In the genomic region with DNA sequence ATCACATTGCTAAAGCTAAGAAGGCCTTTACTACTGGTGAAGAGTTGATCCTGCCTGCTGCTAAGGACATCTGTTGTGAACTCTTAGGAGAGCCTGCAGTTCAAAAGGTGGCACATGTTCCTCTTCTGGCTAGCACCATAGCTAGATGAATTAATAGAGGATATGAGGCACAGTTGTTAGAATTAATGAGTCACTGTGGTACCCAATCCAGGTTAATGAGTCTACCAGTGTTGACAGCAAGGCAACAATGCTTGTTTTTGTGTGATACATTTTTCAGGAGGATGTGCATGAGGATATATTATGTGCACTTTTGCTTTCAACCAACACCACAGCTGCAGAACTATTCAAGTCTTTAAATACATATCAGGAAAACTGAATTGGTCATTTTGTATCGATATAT, we compare ENCODE assay signal across 22 cellular contexts. TPM values are rescaled to one million over a fixed set of nuclear protein-coding genes. Genes with fewer than 3 reads are reported as not detected.
A peak's percentile ranks its signal among the peaks of the same experiment; 100 is the strongest.
DNase-seq lines count a peak whose midpoint lies in the region; ATAC-seq, FAIRE-seq and TF ChIP-seq lines count a peak whose summit lies in the region.
"Had no signal": no experiment of that assay in that cellular context is flagged by ENCODE, and none has a peak within 500 bp of the region (broad histone marks: within the 10 kb centered on the region; RNA-seq: fewer than 3 reads in every experiment).

No MANE protein-coding gene starts in this region.

- no peak for DNase-seq in activated CD4-positive, alpha-beta memory T cell treated with anti-CD3 and anti-CD28 coated beads for 36 hours
- no peak for DNase-seq in activated CD4-positive, alpha-beta memory T cell treated with anti-CD3 and anti-CD28 coated beads, Interleukin-2, amount 10 ng/mL, durations not matched to agents 7 days and 5 days
- DNase-seq in bronchial epithelial cell (ENCODE audit: low read depth) (peak; percentile 21), upper lobe of right lung (no peak), testis (no peak)
- DNase-seq: activated CD4-positive, alpha-beta T cell treated with anti-CD3 and anti-CD28 coated beads, Interleukin-2, amount 10 ng/mL, durations not matched to agents 7 days and 5 days; amygdala; caudate nucleus; KG1; left cardiac atrium; natural killer cell; NCI-H2029; pancreas; stimulated activated naive B cell treated with anti-CD40 and anti-IgM and Interleukin-4, amounts not matched to agents 10 μg/mL and 1 μg/mL and 100 μg/mL, for 72 hours; transverse colon had no signal

- no peak overlapping the region for H3K4me3 Mint-ChIP-seq in activated CD4-positive, alpha-beta memory T cell treated with anti-CD3 and anti-CD28 coated beads for 36 hours
- H3K4me3 Mint-ChIP-seq in activated CD4-positive, alpha-beta memory T cell treated with anti-CD3 and anti-CD28 coated beads, Interleukin-2, amount 10 ng/mL, durations not matched to agents 7 days and 5 days = no peak overlapping the region
- H3K4me3 Mint-ChIP-seq: activated CD4-positive, alpha-beta T cell treated with anti-CD3 and anti-CD28 coated beads, Interleukin-2, amount 10 ng/mL, durations not matched to agents 7 days and 5 days; B cell; natural killer cell; stimulated activated naive B cell treated with anti-CD40 and anti-IgM and Interleukin-4, amounts not matched to agents 10 μg/mL and 1 μg/mL and 100 μg/mL, for 72 hours had no signal

- H3K27ac ChIP-seq in upper lobe of right lung (no peak overlapping the region), testis (no peak overlapping the region)
- H3K27ac ChIP-seq: gastroesophageal sphincter, pancreas, transverse colon had no signal

- no peak for TF ChIP-seq POLR2A in testis (IDR thresholded peaks at IDR 0.05)

- H3K27me3 Mint-ChIP-seq in activated CD4-positive, alpha-beta memory T cell treated with anti-CD3 and anti-CD28 coated beads for 36 hours = no peaks in the 10 kb centered on the region
- H3K27me3 Mint-ChIP-seq in activated CD4-positive, alpha-beta memory T cell treated with anti-CD3 and anti-CD28 coated beads, Interleukin-2, amount 10 ng/mL, durations not matched to agents 7 days and 5 days = no peaks in the 10 kb centered on the region
- H3K27me3 Mint-ChIP-seq: activated CD4-positive, alpha-beta T cell treated with anti-CD3 and anti-CD28 coated beads, Interleukin-2, amount 10 ng/mL, durations not matched to agents 7 days and 5 days; B cell; stimulated activated naive B cell treated with anti-CD40 and anti-IgM and Interleukin-4, amounts not matched to agents 10 μg/mL and 1 μg/mL and 100 μg/mL, for 72 hours had no signal

- no peak for FAIRE-seq in bronchial epithelial cell (lab: Jason Lieb, UNC)
- FAIRE-seq: pancreas had no signal

- no peak overlapping the region for H3K4me3 ChIP-seq in bronchial epithelial cell (ENCODE audit: low read depth, low read length)
- no peak overlapping the region for H3K4me3 ChIP-seq in upper lobe of right lung
- no peak overlapping the region for H3K4me3 ChIP-seq in testis
- H3K4me3 ChIP-seq: gastroesophageal sphincter, HAP-1, pancreas, transverse colon had no signal

- H3K36me3 Mint-ChIP-seq in activated CD4-positive, alpha-beta memory T cell treated with anti-CD3 and anti-CD28 coated beads for 36 hours = peaks cover 52% of the 10 kb centered on the region
- H3K36me3 Mint-ChIP-seq in activated CD4-positive, alpha-beta memory T cell treated with anti-CD3 and anti-CD28 coated beads, Interleukin-2, amount 10 ng/mL, durations not matched to agents 7 days and 5 days (ENCODE audit: low read depth) = peaks cover 83% of the 10 kb centered on the region

- CTCF ChIA-PET in activated CD4-positive, alpha-beta memory T cell treated with anti-CD3 and anti-CD28 coated beads for 36 hours (lab: Charles Lee) = interaction anchor here (1.4 to 1.5 kb wide), 2 partner anchors 11 to 37 kb away, joined by 3 to 4 read pairs; no protein-coding TSS in a partner anchor
- CTCF ChIA-PET in activated CD4-positive, alpha-beta memory T cell treated with anti-CD3 and anti-CD28 coated beads, Interleukin-2, amount 10 ng/mL, durations not matched to agents 7 days and 5 days (lab: Charles Lee) = interaction anchor here (2.4 kb wide), 1 partner anchor 12 kb away, joined by 6 read pairs; the partner anchor contains the start of gene C11orf58

- TF ChIP-seq CTCF in bronchial epithelial cell (IDR thresholded peaks at IDR 0.05; ENCODE audit: insufficient read depth, low read length, severe bottlenecking) (no peak), upper lobe of right lung (IDR thresholded peaks at IDR 0.05) (no peak), testis (IDR thresholded peaks at IDR 0.05) (no peak)

- peaks cover 34% of the 10 kb centered on the region for H3K4me1 Mint-ChIP-seq in activated CD4-positive, alpha-beta memory T cell treated with anti-CD3 and anti-CD28 coated beads for 36 hours (ENCODE audit: low read depth)
- peaks cover 27% of the 10 kb centered on the region for H3K4me1 Mint-ChIP-seq in activated CD4-positive, alpha-beta memory T cell treated with anti-CD3 and anti-CD28 coated beads, Interleukin-2, amount 10 ng/mL, durations not matched to agents 7 days and 5 days

- no peaks in the 10 kb centered on the region for H3K27me3 ChIP-seq in bronchial epithelial cell (ENCODE audit: control insufficient read depth, insufficient read depth, low read length)
- H3K27me3 ChIP-seq in upper lobe of right lung = no peaks in the 10 kb centered on the region
- H3K27me3 ChIP-seq in testis = no peaks in the 10 kb centered on the region
- H3K27me3 ChIP-seq: gastroesophageal sphincter, pancreas, transverse colon had no signal

- WGBS in testis, 2 donors = 90 to 93% methylated on average over 1 of the region's 1 CpG

- peaks cover 14% of the 10 kb centered on the region for H3K36me3 ChIP-seq in bronchial epithelial cell (ENCODE audit: control insufficient read depth, insufficient read depth, low read length)
- peaks cover 100% of the 10 kb centered on the region for H3K36me3 ChIP-seq in upper lobe of right lung
- no peaks in the 10 kb centered on the region for H3K36me3 ChIP-seq in testis (ENCODE audit: low read depth, missing control alignments)

- H3K9me3 ChIP-seq in upper lobe of right lung (no peaks in the 10 kb centered on the region), testis (no peaks in the 10 kb centered on the region)
- H3K9me3 ChIP-seq: gastroesophageal sphincter, HAP-1, pancreas, transverse colon had no signal

- ATAC-seq in GM19463 (IDR thresholded peaks at IDR 0.05; ENCODE audit: unreplicated experiment) = peak; percentile 46
- peak; percentile 30 for ATAC-seq in HG03558 (IDR thresholded peaks at IDR 0.05; ENCODE audit: extremely low read depth, unreplicated experiment)
- no peak for ATAC-seq in upper lobe of right lung
- ATAC-seq in GM19395 (IDR thresholded peaks at IDR 0.05; ENCODE audit: unreplicated experiment) = no peak
- ATAC-seq: gastroesophageal sphincter, left cardiac atrium, natural killer cell, pancreas, sciatic nerve had no signal

- no peaks in the 10 kb centered on the region for H3K9me3 Mint-ChIP-seq in activated CD4-positive, alpha-beta memory T cell treated with anti-CD3 and anti-CD28 coated beads for 36 hours
- no peaks in the 10 kb centered on the region for H3K9me3 Mint-ChIP-seq in activated CD4-positive, alpha-beta memory T cell treated with anti-CD3 and anti-CD28 coated beads, Interleukin-2, amount 10 ng/mL, durations not matched to agents 7 days and 5 days
- H3K9me3 Mint-ChIP-seq: activated CD4-positive, alpha-beta T cell treated with anti-CD3 and anti-CD28 coated beads, Interleukin-2, amount 10 ng/mL, durations not matched to agents 7 days and 5 days; natural killer cell; stimulated activated naive B cell treated with anti-CD40 and anti-IgM and Interleukin-4, amounts not matched to agents 10 μg/mL and 1 μg/mL and 100 μg/mL, for 72 hours had no signal

- H3K27ac Mint-ChIP-seq in activated CD4-positive, alpha-beta memory T cell treated with anti-CD3 and anti-CD28 coated beads for 36 hours = peak overlapping the region; percentile 80
- no peak overlapping the region for H3K27ac Mint-ChIP-seq in activated CD4-positive, alpha-beta memory T cell treated with anti-CD3 and anti-CD28 coated beads, Interleukin-2, amount 10 ng/mL, durations not matched to agents 7 days and 5 days
- H3K27ac Mint-ChIP-seq: activated CD4-positive, alpha-beta T cell treated with anti-CD3 and anti-CD28 coated beads, Interleukin-2, amount 10 ng/mL, durations not matched to agents 7 days and 5 days; B cell had no signal

- POLR2A ChIA-PET in activated CD4-positive, alpha-beta memory T cell treated with anti-CD3 and anti-CD28 coated beads for 36 hours (lab: Charles Lee) = interaction anchor here (1.2 to 2.8 kb wide), 4 partner anchors 12 to 328 kb away, joined by 3 to 28 read pairs (median 4); partner anchors contain the start of gene C11orf58
- POLR2A ChIA-PET in activated CD4-positive, alpha-beta memory T cell treated with anti-CD3 and anti-CD28 coated beads, Interleukin-2, amount 10 ng/mL, durations not matched to agents 7 days and 5 days (lab: Charles Lee) = interaction anchor here (0.6 to 6.8 kb wide), 4 partner anchors 9 to 1775 kb away, joined by 3 to 56 read pairs (median 6); partner anchors contain the start of gene C11orf58

- intact Hi-C loops in activated CD4-positive, alpha-beta memory T cell treated with anti-CD3 and anti-CD28 coated beads for 36 hours (cut with micrococcal nuclease) = no loop called here
- intact Hi-C loops in upper lobe of right lung (cut with DNase I) = no loop called here
- intact Hi-C loops in testis (cut with DNase I; ENCODE audit: low total_unique reads) = no loop called here

- peaks cover 5% of the 10 kb centered on the region for H3K4me1 ChIP-seq in upper lobe of right lung
- H3K4me1 ChIP-seq in testis = no peaks in the 10 kb centered on the region
- H3K4me1 ChIP-seq: transverse colon had no signal

RNA-seq across cellular contexts. Expression of gene C11orf58, which starts 12.0 kb away (rescaled TPM):
- total RNA-seq in activated CD4-positive, alpha-beta memory T cell treated with anti-CD3 and anti-CD28 coated beads for 36 hours = 100 to 1,000 TPM; 132 to 134 TPM
- total RNA-seq in activated CD4-positive, alpha-beta memory T cell treated with anti-CD3 and anti-CD28 coated beads, Interleukin-2, amount 10 ng/mL, durations not matched to agents 7 days and 5 days = 100 to 1,000 TPM; 113 to 124 TPM
- total RNA-seq in bronchial epithelial cell (256 and 405 TPM in 2 replicates), upper lobe of right lung (104 TPM), testis (100 to 1,000 TPM; 139 to 178 TPM)
- polyA plus RNA-seq in testis (ENCODE audit: insufficient read depth, low read depth, low replicate concordance) = 153 TPM

Comparison
In these comparisons a context has a peak if more than half of its experiments do, and no peak if none do; other contexts are left out.
1. ATAC-seq: peak in GM19463 (single experiment) and HG03558 (single experiment); none in upper lobe of right lung (single experiment) and GM19395 (single experiment).